Comparison of ENCODE assay signal across 8 cellular contexts in genomic region chr11:86671386-86672006, GRCh38. TPM values are rescaled to one million over a fixed set of nuclear protein-coding genes. Genes with fewer than 3 reads are reported as not detected.
A peak's percentile ranks its signal among the peaks of the same experiment; 100 is the strongest.
DNase-seq lines count a peak whose midpoint lies in the region; ATAC-seq and TF ChIP-seq lines count a peak whose summit lies in the region.

No MANE protein-coding gene starts in this region.

- peak; percentile 77 for ATAC-seq in left ventricle myocardium superior
- ATAC-seq in HG02884 (IDR thresholded peaks at IDR 0.05; ENCODE audit: unreplicated experiment) = no peak
- no peak for ATAC-seq in GM18870 (IDR thresholded peaks at IDR 0.05; ENCODE audit: unreplicated experiment)

- H2BK120ac ChIP-seq in trophoblast cell (ENCODE audit: insufficient read depth, low read length, poor library complexity) = peak overlapping the region; percentile 49

- peak overlapping the region; percentile 56 for H3K27ac ChIP-seq in adipose tissue (ENCODE audit: low read depth, low read length)
- H3K27ac ChIP-seq in trophoblast cell (ENCODE audit: low read depth, low read length) = no peak overlapping the region

- H3K18ac ChIP-seq in trophoblast cell (ENCODE audit: low read length) = peak overlapping the region; percentile 16

- H2AK5ac ChIP-seq in trophoblast cell (ENCODE audit: low read length) = no peak overlapping the region

- peak overlapping the region; percentile 97 for H2AFZ ChIP-seq in trophoblast cell (ENCODE audit: insufficient read depth, low read length, poor library complexity)

- peaks cover 10% of the 10 kb centered on the region for H3K79me1 ChIP-seq in trophoblast cell (ENCODE audit: low read length)

- peak overlapping the region; percentile 92 for H2BK12ac ChIP-seq in trophoblast cell (ENCODE audit: low read length)

- H4K91ac ChIP-seq in trophoblast cell (ENCODE audit: low read depth, low read length) = peak overlapping the region; percentile 4

- peak overlapping the region; percentile 91 for H3K4me2 ChIP-seq in trophoblast cell (ENCODE audit: low read length)

- H3K23ac ChIP-seq in trophoblast cell (ENCODE audit: low read length) = no peak overlapping the region

- TF ChIP-seq CTCF in NB4 (IDR thresholded peaks at IDR 0.05; ENCODE audit: low read depth, low read length) = no peak

- 0 to 1% (median 1%) methylated on average over 35 to 36 of the region's 36 CpGs for WGBS in adipose tissue, 3 donors
- WGBS in trophoblast cell (ENCODE audit: extremely low coverage, insufficient coverage, insufficient read length) = no CpG with 5 or more reads among the region's 36 CpGs

- peak overlapping the region; percentile 13 for H3K4ac ChIP-seq in trophoblast cell (ENCODE audit: low read depth, low read length)

- H4K12ac ChIP-seq in trophoblast cell (ENCODE audit: low read depth, low read length) = peak overlapping the region; percentile 71

- H3K36me3 ChIP-seq in trophoblast cell (ENCODE audit: control insufficient read depth in 1 of 2, insufficient read depth in 2 of 2, low read length in 2 of 2) = no peaks in the 10 kb centered on the region

- H2BK5ac ChIP-seq in trophoblast cell (ENCODE audit: low read depth, low read length, poor library complexity) = peak overlapping the region; percentile 42

- peaks cover 9 to 13% of the 10 kb centered on the region in 2 experiments for H3K4me1 ChIP-seq in trophoblast cell (ENCODE audit: control insufficient read depth in 1 of 2, insufficient read depth in 2 of 2, low read length in 2 of 2)

- no peaks in the 10 kb centered on the region for H3K9me3 ChIP-seq in trophoblast cell (ENCODE audit: insufficient read depth, low read depth, low read length)

- H3K27me3 ChIP-seq in trophoblast cell (ENCODE audit: insufficient read depth, low read length) = peaks cover 12% of the 10 kb centered on the region

- DNase-seq in activated CD8-positive, alpha-beta memory T cell treated with anti-CD3 and anti-CD28 coated beads, Interleukin-2, amount 50 U/mL, for 48 hours = peak; percentile 53
- no peak for DNase-seq in activated CD8-positive, alpha-beta memory T cell treated with anti-CD3 and anti-CD28 coated beads, Interleukin-2, amount 50 U/mL, for 4 hours
- no peak for DNase-seq in NB4 (ENCODE audit: low read depth)
- peak; percentile 92 for DNase-seq in left ventricle myocardium superior
- peak; percentile 15 to 53 for DNase-seq in trophoblast cell

- peak overlapping the region; percentile 95 for H3K14ac ChIP-seq in trophoblast cell (ENCODE audit: low read length)

- no peak for TF ChIP-seq POLR2A in NB4 (IDR thresholded peaks at IDR 0.05; ENCODE audit: extremely low read depth, insufficient read length)

- peak overlapping the region; percentile 22 for H3K4me3 ChIP-seq in NB4 (ENCODE audit: low read depth, low read length)
- H3K4me3 ChIP-seq in trophoblast cell (ENCODE audit: low read depth, low read length) = peak overlapping the region; percentile 72

- intact Hi-C loops in left ventricle myocardium superior (cut with micrococcal nuclease) = no loop called here

- H3K9ac ChIP-seq in trophoblast cell (ENCODE audit: low read length) = no peak overlapping the region

- H4K8ac ChIP-seq in trophoblast cell (ENCODE audit: low read depth, low read length) = peak overlapping the region; percentile 34

- peaks cover 3% of the 10 kb centered on the region for H3K79me2 ChIP-seq in trophoblast cell (ENCODE audit: control insufficient read depth, insufficient read depth, low read length, poor library complexity)

RNA-seq across cellular contexts. Expression of gene ME3, which starts 0.9 kb away (rescaled TPM):
- polyA plus RNA-seq in adipose tissue = 10 to 100 TPM in 2 of 3 donors, 1 to 10 TPM in 1; 7.6 to 29.4 (median 14.5) TPM
- 29.8 TPM for total RNA-seq in left ventricle myocardium superior
- polyA plus RNA-seq in trophoblast cell (2013) = 2.0 and 2.3 TPM in 2 replicates

Comparison
In these comparisons a context has a peak if more than half of its experiments do, and no peak if none do; other contexts are left out.
1. DNase-seq: peak in activated CD8-positive, alpha-beta memory T cell treated with anti-CD3 and anti-CD28 coated beads, Interleukin-2, amount 50 U/mL, for 48 hours (single experiment), left ventricle myocardium superior (single experiment) and trophoblast cell (2 of 2); none in activated CD8-positive, alpha-beta memory T cell treated with anti-CD3 and anti-CD28 coated beads, Interleukin-2, amount 50 U/mL, for 4 hours (single experiment) and NB4 (single experiment).